Comparison of ENCODE assay signal across 18 cellular contexts in the genomic region with DNA sequence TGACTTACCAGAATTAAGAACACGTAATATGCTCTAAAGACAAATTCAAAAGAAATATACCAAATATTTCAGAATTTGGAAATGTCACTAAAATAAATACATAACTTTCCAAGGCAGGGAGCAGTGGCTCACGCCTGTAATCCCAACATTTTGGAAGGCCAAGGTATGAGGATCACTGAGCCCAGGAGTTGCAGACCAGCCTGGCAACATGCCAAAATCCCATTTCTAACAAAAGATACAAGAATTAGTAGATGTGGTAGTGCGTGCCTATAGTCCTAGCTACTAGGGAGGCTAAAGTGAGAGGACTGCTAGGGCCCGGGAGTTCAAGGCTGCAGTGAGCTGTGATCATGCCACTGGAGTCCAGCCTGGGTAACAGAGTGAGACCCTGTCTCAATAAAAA.
"Had no signal": no experiment of that assay in that cellular context is flagged by ENCODE, and none has a peak within 500 bp of the region (broad histone marks: within the 10 kb centered on the region; RNA-seq: fewer than 3 reads in every experiment).

No MANE protein-coding gene starts in this region.

- DNase-seq: effector memory CD4-positive, alpha-beta T cell; gastrocnemius medialis; heart right ventricle; hypothalamus; kidney glomerular epithelial cell; mammary epithelial cell; naive thymus-derived CD8-positive, alpha-beta T cell; sigmoid colon; stimulated activated CD4-positive, alpha-beta T cell treated with anti-CD3 and anti-CD28 coated beads, Interleukin-2, amount 100 ng/mL, for 24 hours; stimulated activated CD4-positive, alpha-beta T cell treated with anti-CD3 and anti-CD28 coated beads, Interleukin-4, amount 100 ng/mL, for 4 hours; stimulated activated naive B cell treated with anti-CD40 and anti-IgM and Interleukin-4, amounts not matched to agents 10 μg/mL and 1 μg/mL and 100 μg/mL, for 72 hours; stimulated activated naive CD8-positive, alpha-beta T cell treated with anti-CD3 and anti-CD28 coated beads, Interleukin-15, amount 100 ng/mL, for 72 hours; transverse colon had no signal

- H3K4me3 Mint-ChIP-seq: naive thymus-derived CD8-positive, alpha-beta T cell; stimulated activated naive B cell treated with anti-CD40 and anti-IgM and Interleukin-4, amounts not matched to agents 10 μg/mL and 1 μg/mL and 100 μg/mL, for 72 hours; stimulated activated naive CD8-positive, alpha-beta T cell treated with anti-CD3 and anti-CD28 coated beads, Interleukin-15, amount 100 ng/mL, for 72 hours had no signal

- H3K9me3 Mint-ChIP-seq: naive thymus-derived CD8-positive, alpha-beta T cell; stimulated activated naive B cell treated with anti-CD40 and anti-IgM and Interleukin-4, amounts not matched to agents 10 μg/mL and 1 μg/mL and 100 μg/mL, for 72 hours; stimulated activated naive CD8-positive, alpha-beta T cell treated with anti-CD3 and anti-CD28 coated beads, Interleukin-15, amount 100 ng/mL, for 72 hours had no signal

- H3K27ac ChIP-seq: epithelial cell of prostate, esophagus muscularis mucosa, gastrocnemius medialis, heart right ventricle, neutrophil, sigmoid colon, skin epidermis, thoracic aorta, transverse colon had no signal

- H3K4me1 ChIP-seq: gastrocnemius medialis had no signal

- H3K4me1 Mint-ChIP-seq: stimulated activated naive CD8-positive, alpha-beta T cell treated with anti-CD3 and anti-CD28 coated beads, Interleukin-15, amount 100 ng/mL, for 72 hours had no signal

- H3K9me3 ChIP-seq: esophagus muscularis mucosa, gastrocnemius medialis, heart right ventricle, neutrophil, sigmoid colon, thoracic aorta, transverse colon had no signal

- H3K36me3 ChIP-seq: esophagus muscularis mucosa, gastrocnemius medialis, heart right ventricle, neutrophil, sigmoid colon, thoracic aorta, transverse colon had no signal

- H3K4me3 ChIP-seq: esophagus muscularis mucosa, gastrocnemius medialis, heart right ventricle, sigmoid colon, skin epidermis, thoracic aorta, transverse colon had no signal

- H3K27ac Mint-ChIP-seq: naive thymus-derived CD8-positive, alpha-beta T cell; stimulated activated naive B cell treated with anti-CD40 and anti-IgM and Interleukin-4, amounts not matched to agents 10 μg/mL and 1 μg/mL and 100 μg/mL, for 72 hours; stimulated activated naive CD8-positive, alpha-beta T cell treated with anti-CD3 and anti-CD28 coated beads, Interleukin-15, amount 100 ng/mL, for 72 hours had no signal

- ATAC-seq: gastrocnemius medialis; heart right ventricle; naive thymus-derived CD8-positive, alpha-beta T cell; stimulated activated naive B cell treated with anti-CD40 and anti-IgM and Interleukin-4, amounts not matched to agents 10 μg/mL and 1 μg/mL and 100 μg/mL, for 72 hours; stimulated activated naive CD8-positive, alpha-beta T cell treated with anti-CD3 and anti-CD28 coated beads, Interleukin-15, amount 100 ng/mL, for 72 hours had no signal

- H3K27me3 Mint-ChIP-seq: naive thymus-derived CD8-positive, alpha-beta T cell; stimulated activated naive B cell treated with anti-CD40 and anti-IgM and Interleukin-4, amounts not matched to agents 10 μg/mL and 1 μg/mL and 100 μg/mL, for 72 hours; stimulated activated naive CD8-positive, alpha-beta T cell treated with anti-CD3 and anti-CD28 coated beads, Interleukin-15, amount 100 ng/mL, for 72 hours had no signal
